ENCODE assay signal across 29 cellular contexts in the genomic region with DNA sequence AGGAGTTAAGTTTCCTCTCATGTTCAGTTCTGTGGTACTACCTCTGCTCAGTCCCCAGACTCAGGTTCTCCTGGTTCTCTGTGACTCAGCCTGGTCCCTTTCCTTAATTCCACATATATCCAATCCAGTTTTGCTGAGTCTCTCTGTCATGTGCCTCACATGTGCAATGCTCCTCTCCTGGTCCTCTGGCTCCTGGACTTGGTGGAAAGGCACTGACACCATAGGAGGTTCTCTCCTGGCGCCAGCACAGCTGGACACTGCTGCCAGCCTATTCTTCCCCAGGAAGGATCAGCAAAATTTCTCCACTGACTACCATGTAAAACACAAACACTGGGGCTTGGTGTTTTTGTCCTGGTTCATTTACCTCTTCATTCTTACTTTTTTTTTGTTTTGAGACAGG. TPM values are rescaled to one million over a fixed set of nuclear protein-coding genes. Genes with fewer than 3 reads are reported as not detected.
"Had no signal": no experiment of that assay in that cellular context is flagged by ENCODE, and none has a peak within 500 bp of the region (broad histone marks: within the 10 kb centered on the region; RNA-seq: fewer than 3 reads in every experiment).

No MANE protein-coding gene starts in this region.

- H2AFZ ChIP-seq: hepatocyte, neural progenitor cell had no signal

- H3K4me3 Mint-ChIP-seq: activated B cell treated with CpG ODN at 0.5 μM for 24 hours; activated CD4-positive, alpha-beta memory T cell treated with anti-CD3 and anti-CD28 coated beads for 36 hours; activated CD8-positive, alpha-beta memory T cell treated with anti-CD3 and anti-CD28 coated beads, Interleukin-2, amount 10 ng/mL, durations not matched to agents 7 days and 5 days; activated naive CD4-positive, alpha-beta T cell treated with anti-CD3 and anti-CD28 coated beads for 36 hours; naive thymus-derived CD4-positive, alpha-beta T cell; neural progenitor cell; stimulated activated naive CD8-positive, alpha-beta T cell treated with anti-CD3 and anti-CD28 coated beads, Interleukin-15, Interleukin-2, amounts not matched to agents 100 ng/mL and 50 ng/mL, for 24 hours had no signal

- H3K9me3 Mint-ChIP-seq: activated B cell treated with CpG ODN at 0.5 μM for 24 hours; activated CD4-positive, alpha-beta memory T cell treated with anti-CD3 and anti-CD28 coated beads for 36 hours; activated naive CD4-positive, alpha-beta T cell treated with anti-CD3 and anti-CD28 coated beads for 36 hours; naive thymus-derived CD4-positive, alpha-beta T cell; neural progenitor cell; stimulated activated naive CD8-positive, alpha-beta T cell treated with anti-CD3 and anti-CD28 coated beads, Interleukin-15, Interleukin-2, amounts not matched to agents 100 ng/mL and 50 ng/mL, for 24 hours had no signal

- H3K27ac ChIP-seq: breast epithelium, colonic mucosa, esophagus muscularis mucosa, hepatocyte, left ventricle myocardium inferior, neural progenitor cell, sigmoid colon, tibial artery had no signal

- H3K27me3 ChIP-seq: breast epithelium, colonic mucosa, esophagus muscularis mucosa, hepatocyte, neural progenitor cell, sigmoid colon, tibial artery had no signal

- H3K27ac Mint-ChIP-seq: activated B cell treated with CpG ODN at 0.5 μM for 24 hours; activated CD4-positive, alpha-beta memory T cell treated with anti-CD3 and anti-CD28 coated beads for 36 hours; neural progenitor cell had no signal

- DNase-seq: activated B cell treated with CpG ODN at 0.5 μM for 24 hours; activated CD4-positive, alpha-beta memory T cell treated with anti-CD3 and anti-CD28 coated beads for 36 hours; activated CD4-positive, alpha-beta T cell treated with anti-CD3 and anti-CD28 coated beads for 4 hours; activated CD8-positive, alpha-beta memory T cell treated with anti-CD3 and anti-CD28 coated beads, Interleukin-2, amount 10 ng/mL, durations not matched to agents 7 days and 5 days; activated effector memory CD4-positive, alpha-beta T cell treated with Interleukin-2 at 50 U/mL for 16 hours; activated naive CD4-positive, alpha-beta T cell treated with anti-CD3 and anti-CD28 coated beads for 36 hours; colonic mucosa; glutamatergic neuron; kidney glomerular epithelial cell; left ventricle myocardium inferior; naive thymus-derived CD4-positive, alpha-beta T cell; sigmoid colon; stimulated activated CD4-positive, alpha-beta T cell treated with anti-CD3 and anti-CD28 coated beads, Interleukin-15, amount 100 ng/mL, for 24 hours; stimulated activated CD8-positive, alpha-beta memory T cell treated with anti-CD3 and anti-CD28 coated beads, Interleukin-4, amount 100 ng/mL, for 48 hours; T1000; tibial artery had no signal

- H3K4me1 ChIP-seq: breast epithelium, colonic mucosa, esophagus muscularis mucosa, left ventricle myocardium inferior, neural progenitor cell, sigmoid colon, tibial artery had no signal

- H3K27me3 Mint-ChIP-seq: activated B cell treated with CpG ODN at 0.5 μM for 24 hours; activated CD4-positive, alpha-beta memory T cell treated with anti-CD3 and anti-CD28 coated beads for 36 hours; activated CD8-positive, alpha-beta memory T cell treated with anti-CD3 and anti-CD28 coated beads, Interleukin-2, amount 10 ng/mL, durations not matched to agents 7 days and 5 days; naive thymus-derived CD4-positive, alpha-beta T cell; stimulated activated naive CD8-positive, alpha-beta T cell treated with anti-CD3 and anti-CD28 coated beads, Interleukin-15, Interleukin-2, amounts not matched to agents 100 ng/mL and 50 ng/mL, for 24 hours had no signal

- H3K9me3 ChIP-seq: breast epithelium, colonic mucosa, esophagus muscularis mucosa, left ventricle myocardium inferior, sigmoid colon, tibial artery had no signal

- H3K9ac ChIP-seq: neural progenitor cell had no signal

- H3K4me1 Mint-ChIP-seq: activated B cell treated with CpG ODN at 0.5 μM for 24 hours had no signal

- H3K4me3 ChIP-seq: breast epithelium, colonic mucosa, esophagus muscularis mucosa, hepatocyte, left ventricle myocardium inferior, neural progenitor cell, sigmoid colon, smooth muscle cell, tibial artery had no signal

- H3K4me2 ChIP-seq: hepatocyte, neural progenitor cell, smooth muscle cell had no signal

- ATAC-seq: activated CD8-positive, alpha-beta memory T cell treated with anti-CD3 and anti-CD28 coated beads, Interleukin-2, amount 10 ng/mL, durations not matched to agents 7 days and 5 days; naive thymus-derived CD4-positive, alpha-beta T cell had no signal

- H3K36me3 ChIP-seq: breast epithelium had no signal

RNA-seq across cellular contexts. Expression of gene FAM25A, which starts 46.8 kb away (rescaled TPM):
- total RNA-seq: activated B cell treated with CpG ODN at 0.5 μM for 24 hours; activated CD4-positive, alpha-beta memory T cell treated with anti-CD3 and anti-CD28 coated beads for 36 hours; activated CD8-positive, alpha-beta memory T cell treated with anti-CD3 and anti-CD28 coated beads, Interleukin-2, amount 10 ng/mL, durations not matched to agents 7 days and 5 days; activated naive CD4-positive, alpha-beta T cell treated with anti-CD3 and anti-CD28 coated beads for 36 hours; breast epithelium; colonic mucosa; esophagus muscularis mucosa; frontal cortex; hepatocyte; left ventricle myocardium inferior; lung microvascular endothelial cell; naive thymus-derived CD4-positive, alpha-beta T cell; osteoblast; posterior vena cava; renal cortical epithelial cell; sigmoid colon; T-helper 1 cell treated with Interleukin-12 subunit alpha and Interleukin-12 subunit beta and Interleukin-4 antibody, amounts not matched to agents 30 ng/mL and 1 ng/mL, for 36 hours; ureter had no signal
- polyA plus RNA-seq: hepatocyte; naive thymus-derived CD4-positive, alpha-beta T cell; sigmoid colon; smooth muscle cell had no signal
